ENCODE assay signal across 1 cellular context in genomic region chr19:47112664-47113445, GRCh38.
TF ChIP-seq lines count a peak whose summit lies in the region.

No MANE protein-coding gene starts in this region.

TF ChIP-seq in HepG2, 621 proteins besides CTCF, POLR2A, EP300 and RAD21 (continued from another document and continues in another):
- TF ChIP-seq, protein P1, sequence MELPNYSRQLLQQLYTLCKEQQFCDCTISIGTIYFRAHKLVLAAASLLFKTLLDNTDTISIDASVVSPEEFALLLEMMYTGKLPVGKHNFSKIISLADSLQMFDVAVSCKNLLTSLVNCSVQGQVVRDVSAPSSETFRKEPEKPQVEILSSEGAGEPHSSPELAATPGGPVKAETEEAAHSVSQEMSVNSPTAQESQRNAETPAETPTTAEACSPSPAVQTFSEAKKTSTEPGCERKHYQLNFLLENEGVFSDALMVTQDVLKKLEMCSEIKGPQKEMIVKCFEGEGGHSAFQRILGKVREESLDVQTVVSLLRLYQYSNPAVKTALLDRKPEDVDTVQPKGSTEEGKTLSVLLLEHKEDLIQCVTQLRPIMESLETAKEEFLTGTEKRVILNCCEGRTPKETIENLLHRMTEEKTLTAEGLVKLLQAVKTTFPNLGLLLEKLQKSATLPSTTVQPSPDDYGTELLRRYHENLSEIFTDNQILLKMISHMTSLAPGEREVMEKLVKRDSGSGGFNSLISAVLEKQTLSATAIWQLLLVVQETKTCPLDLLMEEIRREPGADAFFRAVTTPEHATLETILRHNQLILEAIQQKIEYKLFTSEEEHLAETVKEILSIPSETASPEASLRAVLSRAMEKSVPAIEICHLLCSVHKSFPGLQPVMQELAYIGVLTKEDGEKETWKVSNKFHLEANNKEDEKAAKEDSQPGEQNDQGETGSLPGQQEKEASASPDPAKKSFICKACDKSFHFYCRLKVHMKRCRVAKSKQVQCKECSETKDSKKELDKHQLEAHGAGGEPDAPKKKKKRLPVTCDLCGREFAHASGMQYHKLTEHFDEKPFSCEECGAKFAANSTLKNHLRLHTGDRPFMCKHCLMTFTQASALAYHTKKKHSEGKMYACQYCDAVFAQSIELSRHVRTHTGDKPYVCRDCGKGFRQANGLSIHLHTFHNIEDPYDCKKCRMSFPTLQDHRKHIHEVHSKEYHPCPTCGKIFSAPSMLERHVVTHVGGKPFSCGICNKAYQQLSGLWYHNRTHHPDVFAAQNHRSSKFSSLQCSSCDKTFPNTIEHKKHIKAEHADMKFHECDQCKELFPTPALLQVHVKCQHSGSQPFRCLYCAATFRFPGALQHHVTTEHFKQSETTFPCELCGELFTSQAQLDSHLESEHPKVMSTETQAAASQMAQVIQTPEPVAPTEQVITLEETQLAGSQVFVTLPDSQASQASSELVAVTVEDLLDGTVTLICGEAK (IDR thresholded peaks at IDR 0.05), result no peak
- TF ChIP-seq, protein P1 (CRISPR knock-in tag; IDR thresholded peaks at IDR 0.05), result peak; percentile 40
- TF ChIP-seq ZBTB34 (CRISPR knock-in tag; IDR thresholded peaks at IDR 0.05), result no peak
- TF ChIP-seq BHLHE40 (IDR thresholded peaks at IDR 0.05; ENCODE audit: low read length), result peak; percentile 99
- no peak for TF ChIP-seq ZNF446 (CRISPR knock-in tag; IDR thresholded peaks at IDR 0.05)
- TF ChIP-seq, protein P2, sequence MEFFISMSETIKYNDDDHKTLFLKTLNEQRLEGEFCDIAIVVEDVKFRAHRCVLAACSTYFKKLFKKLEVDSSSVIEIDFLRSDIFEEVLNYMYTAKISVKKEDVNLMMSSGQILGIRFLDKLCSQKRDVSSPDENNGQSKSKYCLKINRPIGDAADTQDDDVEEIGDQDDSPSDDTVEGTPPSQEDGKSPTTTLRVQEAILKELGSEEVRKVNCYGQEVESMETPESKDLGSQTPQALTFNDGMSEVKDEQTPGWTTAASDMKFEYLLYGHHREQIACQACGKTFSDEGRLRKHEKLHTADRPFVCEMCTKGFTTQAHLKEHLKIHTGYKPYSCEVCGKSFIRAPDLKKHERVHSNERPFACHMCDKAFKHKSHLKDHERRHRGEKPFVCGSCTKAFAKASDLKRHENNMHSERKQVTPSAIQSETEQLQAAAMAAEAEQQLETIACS (CRISPR knock-in tag; IDR thresholded peaks at IDR 0.05), result no peak
- TF ChIP-seq ZNF569 (CRISPR knock-in tag; IDR thresholded peaks at IDR 0.05; ENCODE audit: borderline replicate concordance), result no peak
- TF ChIP-seq FOXJ3 (CRISPR knock-in tag; IDR thresholded peaks at IDR 0.05; ENCODE audit: borderline replicate concordance), result no peak
- peak; percentile 85 for TF ChIP-seq RBM39 (IDR thresholded peaks at IDR 0.05; ENCODE audit: low read depth, low read length, poor library complexity, severe bottlenecking)
- TF ChIP-seq, protein P3, sequence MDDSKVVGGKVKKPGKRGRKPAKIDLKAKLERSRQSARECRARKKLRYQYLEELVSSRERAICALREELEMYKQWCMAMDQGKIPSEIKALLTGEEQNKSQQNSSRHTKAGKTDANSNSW (CRISPR knock-in tag; IDR thresholded peaks at IDR 0.05; ENCODE audit: borderline replicate concordance), result no peak
- TF ChIP-seq FOSL1 (CRISPR knock-in tag; IDR thresholded peaks at IDR 0.05; ENCODE audit: borderline replicate concordance), result no peak
- no peak for TF ChIP-seq ZSCAN12 (CRISPR knock-in tag; IDR thresholded peaks at IDR 0.05)
- peak; percentile 82; the same call in 1 of the 2 replicates for TF ChIP-seq ZNF441 (CRISPR knock-in tag; IDR thresholded peaks at IDR 0.05; ENCODE audit: borderline replicate concordance)
- TF ChIP-seq ZNF781 (CRISPR knock-in tag; IDR thresholded peaks at IDR 0.05; ENCODE audit: borderline replicate concordance, not compliant biosample characterization), result peak; percentile 59
- TF ChIP-seq TFAP4 (IDR thresholded peaks at IDR 0.05; ENCODE audit: borderline replicate concordance, low read depth), result no peak
- TF ChIP-seq FOXK1 (CRISPR knock-in tag; IDR thresholded peaks at IDR 0.05; ENCODE audit: borderline replicate concordance, low read depth), result no peak; the same call in 1 of the 2 replicates
- TF ChIP-seq GPBP1L1 (CRISPR knock-in tag; IDR thresholded peaks at IDR 0.05), result no peak
- TF ChIP-seq IRF2 (CRISPR knock-in tag; IDR thresholded peaks at IDR 0.05), result peak; percentile 80; the same call in 1 of the 2 replicates
- no peak for TF ChIP-seq NFE2 (CRISPR knock-in tag; IDR thresholded peaks at IDR 0.05)
- TF ChIP-seq, protein P4, sequence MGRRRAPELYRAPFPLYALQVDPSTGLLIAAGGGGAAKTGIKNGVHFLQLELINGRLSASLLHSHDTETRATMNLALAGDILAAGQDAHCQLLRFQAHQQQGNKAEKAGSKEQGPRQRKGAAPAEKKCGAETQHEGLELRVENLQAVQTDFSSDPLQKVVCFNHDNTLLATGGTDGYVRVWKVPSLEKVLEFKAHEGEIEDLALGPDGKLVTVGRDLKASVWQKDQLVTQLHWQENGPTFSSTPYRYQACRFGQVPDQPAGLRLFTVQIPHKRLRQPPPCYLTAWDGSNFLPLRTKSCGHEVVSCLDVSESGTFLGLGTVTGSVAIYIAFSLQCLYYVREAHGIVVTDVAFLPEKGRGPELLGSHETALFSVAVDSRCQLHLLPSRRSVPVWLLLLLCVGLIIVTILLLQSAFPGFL (CRISPR knock-in tag; IDR thresholded peaks at IDR 0.05), result no peak
- no peak for TF ChIP-seq SCMH1 (CRISPR knock-in tag; IDR thresholded peaks at IDR 0.05; ENCODE audit: borderline replicate concordance)
- TF ChIP-seq ZSCAN29 (CRISPR knock-in tag; conservative IDR thresholded peaks at IDR 0.05), result no peak
- TF ChIP-seq TIGD3 (CRISPR knock-in tag; IDR thresholded peaks at IDR 0.05; ENCODE audit: borderline replicate concordance), result no peak
- TF ChIP-seq NFE2L1 (CRISPR knock-in tag; IDR thresholded peaks at IDR 0.05; ENCODE audit: borderline replicate concordance), result no peak
- TF ChIP-seq, protein P5, sequence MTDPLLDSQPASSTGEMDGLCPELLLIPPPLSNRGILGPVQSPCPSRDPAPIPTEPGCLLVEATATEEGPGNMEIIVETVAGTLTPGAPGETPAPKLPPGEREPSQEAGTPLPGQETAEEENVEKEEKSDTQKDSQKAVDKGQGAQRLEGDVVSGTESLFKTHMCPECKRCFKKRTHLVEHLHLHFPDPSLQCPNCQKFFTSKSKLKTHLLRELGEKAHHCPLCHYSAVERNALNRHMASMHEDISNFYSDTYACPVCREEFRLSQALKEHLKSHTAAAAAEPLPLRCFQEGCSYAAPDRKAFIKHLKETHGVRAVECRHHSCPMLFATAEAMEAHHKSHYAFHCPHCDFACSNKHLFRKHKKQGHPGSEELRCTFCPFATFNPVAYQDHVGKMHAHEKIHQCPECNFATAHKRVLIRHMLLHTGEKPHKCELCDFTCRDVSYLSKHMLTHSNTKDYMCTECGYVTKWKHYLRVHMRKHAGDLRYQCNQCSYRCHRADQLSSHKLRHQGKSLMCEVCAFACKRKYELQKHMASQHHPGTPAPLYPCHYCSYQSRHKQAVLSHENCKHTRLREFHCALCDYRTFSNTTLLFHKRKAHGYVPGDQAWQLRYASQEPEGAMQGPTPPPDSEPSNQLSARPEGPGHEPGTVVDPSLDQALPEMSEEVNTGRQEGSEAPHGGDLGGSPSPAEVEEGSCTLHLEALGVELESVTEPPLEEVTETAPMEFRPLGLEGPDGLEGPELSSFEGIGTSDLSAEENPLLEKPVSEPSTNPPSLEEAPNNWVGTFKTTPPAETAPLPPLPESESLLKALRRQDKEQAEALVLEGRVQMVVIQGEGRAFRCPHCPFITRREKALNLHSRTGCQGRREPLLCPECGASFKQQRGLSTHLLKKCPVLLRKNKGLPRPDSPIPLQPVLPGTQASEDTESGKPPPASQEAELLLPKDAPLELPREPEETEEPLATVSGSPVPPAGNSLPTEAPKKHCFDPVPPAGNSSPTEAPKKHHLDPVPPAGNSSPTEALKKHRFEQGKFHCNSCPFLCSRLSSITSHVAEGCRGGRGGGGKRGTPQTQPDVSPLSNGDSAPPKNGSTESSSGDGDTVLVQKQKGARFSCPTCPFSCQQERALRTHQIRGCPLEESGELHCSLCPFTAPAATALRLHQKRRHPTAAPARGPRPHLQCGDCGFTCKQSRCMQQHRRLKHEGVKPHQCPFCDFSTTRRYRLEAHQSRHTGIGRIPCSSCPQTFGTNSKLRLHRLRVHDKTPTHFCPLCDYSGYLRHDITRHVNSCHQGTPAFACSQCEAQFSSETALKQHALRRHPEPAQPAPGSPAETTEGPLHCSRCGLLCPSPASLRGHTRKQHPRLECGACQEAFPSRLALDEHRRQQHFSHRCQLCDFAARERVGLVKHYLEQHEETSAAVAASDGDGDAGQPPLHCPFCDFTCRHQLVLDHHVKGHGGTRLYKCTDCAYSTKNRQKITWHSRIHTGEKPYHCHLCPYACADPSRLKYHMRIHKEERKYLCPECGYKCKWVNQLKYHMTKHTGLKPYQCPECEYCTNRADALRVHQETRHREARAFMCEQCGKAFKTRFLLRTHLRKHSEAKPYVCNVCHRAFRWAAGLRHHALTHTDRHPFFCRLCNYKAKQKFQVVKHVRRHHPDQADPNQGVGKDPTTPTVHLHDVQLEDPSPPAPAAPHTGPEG (CRISPR knock-in tag; IDR thresholded peaks at IDR 0.05), result no peak
- TF ChIP-seq KDM2A (CRISPR knock-in tag; IDR thresholded peaks at IDR 0.05; ENCODE audit: borderline replicate concordance, low read depth), result peak; percentile 97
- no peak for TF ChIP-seq FOXP1 (IDR thresholded peaks at IDR 0.05)
- TF ChIP-seq FOXP1 (CRISPR knock-in tag; IDR thresholded peaks at IDR 0.05), result no peak
- TF ChIP-seq ZNF382 (CRISPR knock-in tag; IDR thresholded peaks at IDR 0.05; ENCODE audit: borderline replicate concordance), result no peak
- no peak for TF ChIP-seq HMGA1 (CRISPR knock-in tag; conservative IDR thresholded peaks at IDR 0.05)
- TF ChIP-seq ZNF207 (IDR thresholded peaks at IDR 0.05; ENCODE audit: borderline replicate concordance), result no peak
- peak; percentile 78; the same call in 1 of the 2 replicates for TF ChIP-seq ZNF788 (CRISPR knock-in tag; IDR thresholded peaks at IDR 0.05; ENCODE audit: borderline replicate concordance)
- TF ChIP-seq ZSCAN31 (CRISPR knock-in tag; IDR thresholded peaks at IDR 0.05; ENCODE audit: low read depth), result no peak; the same call in none of the 2 replicates
- no peak for TF ChIP-seq NONO (IDR thresholded peaks at IDR 0.05)
- TF ChIP-seq NONO (CRISPR knock-in tag; conservative IDR thresholded peaks at IDR 0.05), result no peak
- peak; percentile 71 for TF ChIP-seq ETV5 (CRISPR knock-in tag; IDR thresholded peaks at IDR 0.05; ENCODE audit: borderline replicate concordance)
- no peak for TF ChIP-seq IKZF1 (IDR thresholded peaks at IDR 0.05)
- no peak for TF ChIP-seq XBP1 (CRISPR knock-in tag; IDR thresholded peaks at IDR 0.05)
